ENCODE assay signal across 27 cellular contexts in genomic region chr7:112058654-112059053, GRCh38.
"Had no signal": no experiment of that assay in that cellular context is flagged by ENCODE, and none has a peak within 500 bp of the region (broad histone marks: within the 10 kb centered on the region; RNA-seq: fewer than 3 reads in every experiment).

No MANE protein-coding gene starts in this region.

- ATAC-seq: gastrocnemius medialis; heart left ventricle; left colon; naive thymus-derived CD8-positive, alpha-beta T cell; pancreas; right cardiac atrium had no signal

- H3K36me3 Mint-ChIP-seq: activated naive CD4-positive, alpha-beta T cell treated with anti-CD3 and anti-CD28 coated beads, Interleukin-2, amount 10 ng/mL, durations not matched to agents 7 days and 5 days; immature natural killer cell; naive thymus-derived CD8-positive, alpha-beta T cell had no signal

- H3K36me3 ChIP-seq: brain microvascular endothelial cell, gastrocnemius medialis, heart left ventricle, pancreas, spleen, tibial nerve had no signal

- H3K9me3 ChIP-seq: gastrocnemius medialis, heart left ventricle, pancreas, spleen, tibial nerve had no signal

- H3K4me1 Mint-ChIP-seq: activated naive CD4-positive, alpha-beta T cell treated with anti-CD3 and anti-CD28 coated beads, Interleukin-2, amount 10 ng/mL, durations not matched to agents 7 days and 5 days; immature natural killer cell; naive thymus-derived CD8-positive, alpha-beta T cell; neural crest cell had no signal

- H3K27me3 ChIP-seq: brain microvascular endothelial cell, gastrocnemius medialis, heart left ventricle, pancreas, spleen, tibial nerve had no signal

- H3K27ac ChIP-seq: brain microvascular endothelial cell, gastrocnemius medialis, pancreas, spleen, tibial nerve, VCaP had no signal

- H3K4me3 ChIP-seq: gastrocnemius medialis, heart left ventricle, pancreas, spleen, tibial nerve had no signal

- H3K27ac Mint-ChIP-seq: activated naive CD4-positive, alpha-beta T cell treated with anti-CD3 and anti-CD28 coated beads, Interleukin-2, amount 10 ng/mL, durations not matched to agents 7 days and 5 days; immature natural killer cell; naive thymus-derived CD8-positive, alpha-beta T cell; T-helper 2 cell treated with Interferon-gamma antibody and Interleukin-4, amounts not matched to agents 5 μg/mL and 100 μg/mL, for 36 hours had no signal

- H3K4me1 ChIP-seq: spleen had no signal

- H3K4me3 Mint-ChIP-seq: activated naive CD4-positive, alpha-beta T cell treated with anti-CD3 and anti-CD28 coated beads, Interleukin-2, amount 10 ng/mL, durations not matched to agents 7 days and 5 days; immature natural killer cell; naive thymus-derived CD8-positive, alpha-beta T cell; neural crest cell; T-helper 2 cell treated with Interferon-gamma antibody and Interleukin-4, amounts not matched to agents 5 μg/mL and 100 μg/mL, for 36 hours had no signal

- H3K9me3 Mint-ChIP-seq: activated naive CD4-positive, alpha-beta T cell treated with anti-CD3 and anti-CD28 coated beads, Interleukin-2, amount 10 ng/mL, durations not matched to agents 7 days and 5 days; naive thymus-derived CD8-positive, alpha-beta T cell; neural crest cell; T-helper 2 cell treated with Interferon-gamma antibody and Interleukin-4, amounts not matched to agents 5 μg/mL and 100 μg/mL, for 36 hours had no signal

- DNase-seq: activated CD4-positive, alpha-beta T cell treated with anti-CD3 and anti-CD28 coated beads for 4 hours; activated CD4-positive, alpha-beta T cell treated with anti-CD3 and anti-CD28 coated beads, Interleukin-2, amount 50 U/mL, for 4 hours; activated effector memory CD4-positive, alpha-beta T cell treated with Interleukin-2 at 50 U/mL for 16 hours; activated naive CD4-positive, alpha-beta T cell treated with anti-CD3 and anti-CD28 coated beads, Interleukin-2, amount 10 ng/mL, durations not matched to agents 7 days and 5 days; activated T-cell treated with anti-CD3 and anti-CD28 coated beads for 4 hours; amniotic stem cell; brain microvascular endothelial cell; caudate nucleus; cortex of kidney; gastrocnemius medialis; heart left ventricle; hypothalamus; immature natural killer cell; kidney; left colon; mesenchymal stem cell; naive thymus-derived CD8-positive, alpha-beta T cell; nucleus accumbens; pancreas; right cardiac atrium; spleen; stimulated activated naive CD4-positive, alpha-beta T cell; T-helper 1 cell had no signal
